Comparison of ENCODE assay signal across 1 cellular context in the genomic region with DNA sequence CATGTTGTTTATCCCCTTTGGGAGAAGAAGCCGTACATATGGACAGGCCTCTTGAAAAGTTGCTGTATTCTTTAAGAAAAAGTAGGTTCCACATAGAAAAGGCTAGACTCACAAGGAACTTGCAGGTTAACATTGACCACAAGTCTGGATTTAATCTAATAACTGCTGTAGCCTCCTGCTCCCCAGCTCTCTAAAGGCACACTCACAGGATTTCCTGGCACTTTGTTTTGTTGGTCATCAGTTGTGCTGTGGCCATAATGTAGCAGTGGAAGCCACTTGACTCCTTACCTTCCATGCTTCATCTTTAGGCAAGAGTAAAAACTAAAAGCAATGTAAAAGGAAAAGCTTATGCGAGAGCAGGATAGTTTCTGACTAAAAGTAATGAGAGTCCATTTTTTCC.
TF ChIP-seq lines count a peak whose summit lies in the region.

No MANE protein-coding gene starts in this region.

TF ChIP-seq in SK-N-SH treated with all-trans-retinoic acid at 6 μM for 48 hours, 23 proteins besides CTCF, POLR2A, EP300 and RAD21 (continued from another document):
- TF ChIP-seq, protein P1, sequence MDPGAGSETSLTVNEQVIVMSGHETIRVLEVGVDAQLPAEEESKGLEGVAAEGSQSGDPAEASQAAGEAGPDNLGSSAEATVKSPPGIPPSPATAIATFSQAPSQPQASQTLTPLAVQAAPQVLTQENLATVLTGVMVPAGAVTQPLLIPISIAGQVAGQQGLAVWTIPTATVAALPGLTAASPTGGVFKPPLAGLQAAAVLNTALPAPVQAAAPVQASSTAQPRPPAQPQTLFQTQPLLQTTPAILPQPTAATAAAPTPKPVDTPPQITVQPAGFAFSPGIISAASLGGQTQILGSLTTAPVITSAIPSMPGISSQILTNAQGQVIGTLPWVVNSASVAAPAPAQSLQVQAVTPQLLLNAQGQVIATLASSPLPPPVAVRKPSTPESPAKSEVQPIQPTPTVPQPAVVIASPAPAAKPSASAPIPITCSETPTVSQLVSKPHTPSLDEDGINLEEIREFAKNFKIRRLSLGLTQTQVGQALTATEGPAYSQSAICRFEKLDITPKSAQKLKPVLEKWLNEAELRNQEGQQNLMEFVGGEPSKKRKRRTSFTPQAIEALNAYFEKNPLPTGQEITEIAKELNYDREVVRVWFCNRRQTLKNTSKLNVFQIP (CRISPR knock-in tag; IDR thresholded peaks at IDR 0.05; ENCODE audit: borderline replicate concordance, low read depth), result no peak
- no peak for TF ChIP-seq TCF4 (CRISPR knock-in tag; IDR thresholded peaks at IDR 0.05; ENCODE audit: borderline replicate concordance)
- no peak for TF ChIP-seq GLIS3 (CRISPR knock-in tag; IDR thresholded peaks at IDR 0.05)
- TF ChIP-seq ARNTL (CRISPR knock-in tag; IDR thresholded peaks at IDR 0.05; ENCODE audit: borderline replicate concordance, low read depth), result no peak
- TF ChIP-seq ZNF70 (CRISPR knock-in tag; IDR thresholded peaks at IDR 0.05), result no peak
- TF ChIP-seq, protein P2, sequence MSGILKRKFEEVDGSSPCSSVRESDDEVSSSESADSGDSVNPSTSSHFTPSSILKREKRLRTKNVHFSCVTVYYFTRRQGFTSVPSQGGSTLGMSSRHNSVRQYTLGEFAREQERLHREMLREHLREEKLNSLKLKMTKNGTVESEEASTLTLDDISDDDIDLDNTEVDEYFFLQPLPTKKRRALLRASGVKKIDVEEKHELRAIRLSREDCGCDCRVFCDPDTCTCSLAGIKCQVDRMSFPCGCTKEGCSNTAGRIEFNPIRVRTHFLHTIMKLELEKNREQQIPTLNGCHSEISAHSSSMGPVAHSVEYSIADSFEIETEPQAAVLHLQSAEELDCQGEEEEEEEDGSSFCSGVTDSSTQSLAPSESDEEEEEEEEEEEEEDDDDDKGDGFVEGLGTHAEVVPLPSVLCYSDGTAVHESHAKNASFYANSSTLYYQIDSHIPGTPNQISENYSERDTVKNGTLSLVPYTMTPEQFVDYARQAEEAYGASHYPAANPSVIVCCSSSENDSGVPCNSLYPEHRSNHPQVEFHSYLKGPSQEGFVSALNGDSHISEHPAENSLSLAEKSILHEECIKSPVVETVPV (CRISPR knock-in tag; IDR thresholded peaks at IDR 0.05), result no peak
- no peak for TF ChIP-seq ZFP30 (CRISPR knock-in tag; IDR thresholded peaks at IDR 0.05)
- TF ChIP-seq ESRRG (CRISPR knock-in tag; IDR thresholded peaks at IDR 0.05), result no peak
- TF ChIP-seq ZC3H10 (CRISPR knock-in tag; IDR thresholded peaks at IDR 0.05), result no peak
- TF ChIP-seq ZNF8 (CRISPR knock-in tag; IDR thresholded peaks at IDR 0.05), result no peak
